Comparison of ENCODE assay signal across 21 cellular contexts in the genomic region with DNA sequence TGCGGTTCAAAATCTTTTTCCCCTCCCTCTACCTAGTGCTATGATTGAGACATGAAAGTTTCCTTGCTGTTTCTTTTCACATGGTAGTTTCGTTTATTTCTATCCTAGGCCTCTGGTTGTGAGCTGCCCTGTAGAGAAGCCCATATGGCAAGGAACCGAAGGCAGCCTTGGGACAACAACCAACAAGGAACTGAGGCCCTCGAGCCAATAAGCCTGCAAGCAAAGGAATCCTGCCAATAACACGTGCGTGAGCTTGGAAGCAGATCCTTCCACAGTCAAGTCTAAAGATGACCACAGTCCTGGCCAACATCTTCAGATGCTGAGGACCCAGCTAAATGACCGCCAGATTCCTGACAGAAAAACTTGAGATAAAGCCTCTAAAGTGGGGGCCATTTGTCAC.
"Had no signal": no experiment of that assay in that cellular context is flagged by ENCODE, and none has a peak within 500 bp of the region (broad histone marks: within the 10 kb centered on the region; RNA-seq: fewer than 3 reads in every experiment).

No MANE protein-coding gene starts in this region.

- H3K9me3 ChIP-seq: gastroesophageal sphincter, left ventricle myocardium inferior, thyroid gland had no signal

- ATAC-seq: esophagus mucosa; gastroesophageal sphincter; left cardiac atrium; naive thymus-derived CD4-positive, alpha-beta T cell; right cardiac atrium had no signal

- H3K4me3 Mint-ChIP-seq: naive thymus-derived CD4-positive, alpha-beta T cell; neural crest cell; type B pancreatic cell had no signal

- H3K36me3 Mint-ChIP-seq: type B pancreatic cell had no signal

- H3K4me1 ChIP-seq: gastroesophageal sphincter, left ventricle myocardium inferior, thyroid gland had no signal

- H3K27me3 ChIP-seq: gastroesophageal sphincter, thyroid gland had no signal

- H3K27me3 Mint-ChIP-seq: naive thymus-derived CD4-positive, alpha-beta T cell; type B pancreatic cell had no signal

- FAIRE-seq: endometrium, small intestine, urothelium cell line had no signal

- H3K27ac ChIP-seq: gastroesophageal sphincter, left ventricle myocardium inferior, thyroid gland had no signal

- H3K4me3 ChIP-seq: gastroesophageal sphincter, left ventricle myocardium inferior, lung, thyroid gland had no signal

- H3K27ac Mint-ChIP-seq: naive thymus-derived CD4-positive, alpha-beta T cell; type B pancreatic cell had no signal

- H3K36me3 ChIP-seq: gastroesophageal sphincter, left ventricle myocardium inferior, thyroid gland had no signal

- DNase-seq: effector memory CD4-positive, alpha-beta T cell; foreskin fibroblast; glutamatergic neuron; kidney; left cardiac atrium; left ventricle myocardium inferior; naive thymus-derived CD4-positive, alpha-beta T cell; posterior cingulate gyrus; small intestine; stimulated activated CD4-positive, alpha-beta T cell treated with anti-CD3 and anti-CD28 coated beads, Interleukin-12 subunit alpha, Interleukin-12 subunit beta, amount 100 ng/mL, for 4 hours; stimulated activated CD4-positive, alpha-beta T cell treated with anti-CD3 and anti-CD28 coated beads, Interleukin-2, amount 100 ng/mL, for 48 hours; stimulated activated naive CD4-positive, alpha-beta T cell treated with Interleukin-2 at 50 U/mL for 16 hours; thyroid gland had no signal
